In the genomic region with DNA sequence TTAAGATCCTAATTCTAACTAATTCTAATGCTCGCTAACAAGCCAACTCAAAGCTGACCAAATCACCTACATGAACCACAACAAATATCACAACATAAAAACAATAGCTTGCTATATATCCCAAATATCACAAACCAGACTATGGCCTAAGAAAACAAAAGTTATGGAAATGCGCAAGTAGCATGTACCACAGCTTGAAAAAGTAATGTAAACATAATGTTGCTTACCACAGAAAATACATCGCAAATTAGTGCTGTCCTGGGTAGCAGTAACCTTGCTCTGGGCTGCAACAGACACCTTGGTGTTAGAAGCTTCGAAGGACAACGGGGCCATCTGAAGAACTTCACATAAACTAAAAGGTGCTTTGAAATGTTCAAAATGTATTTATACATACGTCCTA, we compare ENCODE assay signal across 19 cellular contexts.
DNase-seq lines count a peak whose midpoint lies in the region; ATAC-seq, FAIRE-seq and TF ChIP-seq lines count a peak whose summit lies in the region.
"Had no signal": no experiment of that assay in that cellular context is flagged by ENCODE, and none has a peak within 500 bp of the region (broad histone marks: within the 10 kb centered on the region; RNA-seq: fewer than 3 reads in every experiment).

No MANE protein-coding gene starts in this region.

- H3K4me2 ChIP-seq in IMR-90 (ENCODE audit: low read depth, low read length) (no peak overlapping the region), H1 (ENCODE audit: insufficient read depth in 1 of 2, low read depth in 2 of 2, low read length in 2 of 2) (no peak overlapping the region), neural progenitor cell (no peak overlapping the region)
- H3K4me2 ChIP-seq: A549, KMS-11 had no signal

- TF ChIP-seq POLR2A in H54 (IDR thresholded peaks at IDR 0.05; ENCODE audit: low read depth, low read length) (no peak), IMR-90 (IDR thresholded peaks at IDR 0.05; ENCODE audit: low read depth, low read length) (no peak), H1 (IDR thresholded peaks at IDR 0.05; ENCODE audit: control extremely low read depth in 1 of 2, low read depth in 2 of 2, low read length in 2 of 2) (no peak)

- no peaks in the 10 kb centered on the region for H3K27me3 Mint-ChIP-seq in neural progenitor cell (ENCODE audit: insufficient read depth, low read depth)

- FAIRE-seq in H54 (lab: Jason Lieb, UNC) (peak; percentile 61), H1 (lab: Jason Lieb, UNC) (peak; percentile 65)
- FAIRE-seq: GM12878, GM18507 had no signal

- H2AFZ ChIP-seq in IMR-90 (replicated peaks; ENCODE audit: low read length, poor library complexity): no peak overlapping the region
- no peak overlapping the region for H2AFZ ChIP-seq in H1 (ENCODE audit: low read length)
- no peak overlapping the region for H2AFZ ChIP-seq in neural progenitor cell (replicated peaks)

- H3K27ac ChIP-seq in IMR-90 (ENCODE audit: insufficient read depth, low read length) (no peak overlapping the region), H1 (ENCODE audit: low read depth, low read length) (no peak overlapping the region), neural progenitor cell (peak overlapping the region; percentile 64)
- H3K27ac ChIP-seq: A549, HL-60, KMS-11 had no signal

- no peaks in the 10 kb centered on the region for H3K9me3 Mint-ChIP-seq in neural progenitor cell
- H3K9me3 Mint-ChIP-seq: CD14-positive monocyte; CD8-positive, alpha-beta T cell; IgD-negative memory B cell had no signal

- H4K5ac ChIP-seq in IMR-90 (ENCODE audit: low read depth, low read length): peak overlapping the region; percentile 21; the same call in 1 of the 2 replicates
- H4K5ac ChIP-seq in H1 (ENCODE audit: insufficient read length, low read depth, low read length): no peak overlapping the region

- H3K14ac ChIP-seq in IMR-90 (replicated peaks; ENCODE audit: low read depth, low read length) (no peak overlapping the region), H1 (ENCODE audit: insufficient read length) (no peak overlapping the region)

- H4K91ac ChIP-seq in IMR-90 (ENCODE audit: insufficient read depth, low read depth, low read length) (no peak overlapping the region), H1 (replicated peaks; ENCODE audit: insufficient read length, low read length) (no peak overlapping the region)

- H3K9me3 ChIP-seq in IMR-90 (ENCODE audit: control insufficient read depth, insufficient read depth, low read length): no peaks in the 10 kb centered on the region
- H3K9me3 ChIP-seq in H1 (ENCODE audit: insufficient read depth in 2 of 2, low read depth in 1 of 2, low read length in 1 of 2): no peaks in the 10 kb centered on the region
- no peaks in the 10 kb centered on the region for H3K9me3 ChIP-seq in neural progenitor cell (ENCODE audit: low read depth)
- H3K9me3 ChIP-seq: A549 had no signal

- H3K23ac ChIP-seq in IMR-90 (ENCODE audit: low read depth, low read length) (no peak overlapping the region), H1 (ENCODE audit: insufficient read length) (no peak overlapping the region)

- H3K4ac ChIP-seq in IMR-90 (ENCODE audit: low read depth, low read length) (no peak overlapping the region), H1 (replicated peaks; ENCODE audit: insufficient read length, low read depth, low read length) (no peak overlapping the region)

- no peak overlapping the region for H3K4me3 Mint-ChIP-seq in neural progenitor cell
- H3K4me3 Mint-ChIP-seq: CD14-positive monocyte; CD8-positive, alpha-beta T cell; IgD-negative memory B cell had no signal

- peaks cover 5% of the 10 kb centered on the region for H3K36me3 Mint-ChIP-seq in neural progenitor cell
- H3K36me3 Mint-ChIP-seq: CD14-positive monocyte; CD8-positive, alpha-beta T cell; IgD-negative memory B cell had no signal

- CTCF ChIA-PET in IMR-90 (lab: Yijun Ruan, JAX): interaction anchor here (1.2 kb wide), 1 partner anchor 11 kb away, joined by 3 read pairs; no protein-coding TSS in a partner anchor
- CTCF ChIA-PET in H1 (lab: Charles Lee; ENCODE audit: partially characterized antibody): interaction anchor here (0.6 to 1.9 kb wide), 6 partner anchors 8 to 249 kb away, joined by 3 to 8 read pairs (median 3); no protein-coding TSS in a partner anchor

- H2BK120ac ChIP-seq in IMR-90 (ENCODE audit: low read depth, low read length) (no peak overlapping the region), H1 (replicated peaks; ENCODE audit: low read depth, low read length) (no peak overlapping the region)

- H2AK9ac ChIP-seq in IMR-90 (replicated peaks; ENCODE audit: low read depth, low read length, poor library complexity): no peak overlapping the region

- intact Hi-C loops in IMR-90 (cut with micrococcal nuclease): no loop called here

- TF ChIP-seq CTCF in IMR-90 (conservative IDR thresholded peaks at IDR 0.05; ENCODE audit: low read depth, low read length) (no peak), H1 (IDR thresholded peaks at IDR 0.05; ENCODE audit: control extremely low read depth in 1 of 3, insufficient read depth in 1 of 3, low read depth in 1 of 3, low read length in 3 of 3) (no peak), neural progenitor cell (IDR thresholded peaks at IDR 0.05) (no peak)

- H3K4me1 ChIP-seq in IMR-90 (ENCODE audit: control insufficient read depth, insufficient read depth, low read length) (peaks cover 7% of the 10 kb centered on the region), H1 (replicated peaks in 1 of 4; ENCODE audit: control insufficient read depth in 3 of 4, insufficient read depth in 4 of 4, low read length in 3 of 4) (peaks cover 2 to 17% (median 7%) of the 10 kb centered on the region in 4 experiments; a peak in 5 of 7 replicates), neural progenitor cell (peaks cover 42% of the 10 kb centered on the region)

- dilution Hi-C loops in IMR-90 (cut with HindIII; ENCODE audit: low sequenced_read_pairs, unreplicated experiment): no loop called here

- H3K4me3 ChIP-seq in IMR-90 (ENCODE audit: insufficient read depth, low read depth, low read length): no peak overlapping the region
- no peak overlapping the region for H3K4me3 ChIP-seq in H1 (ENCODE audit: extremely low read depth in 1 of 4, insufficient read depth in 2 of 4, low read depth in 3 of 4, low read length in 4 of 4)
- no peak overlapping the region for H3K4me3 ChIP-seq in neural progenitor cell
- H3K4me3 ChIP-seq: A549, GM12878 had no signal

- BruUV-seq in IMR-90 (replicated peaks; lab: Mats Ljungman, UMichigan): no TSS peak

- peaks cover 40% of the 10 kb centered on the region for H3K4me1 Mint-ChIP-seq in neural progenitor cell

- H4K20me1 ChIP-seq in IMR-90 (ENCODE audit: insufficient read depth, low read length) (peaks cover 24% of the 10 kb centered on the region), H1 (replicated peaks in 1 of 2; ENCODE audit: control insufficient read depth in 1 of 2, insufficient read depth in 2 of 2, low read length in 2 of 2) (peaks cover 8 to 15% of the 10 kb centered on the region in 2 experiments), neural progenitor cell (ENCODE audit: low read depth) (peaks cover 95% of the 10 kb centered on the region)

- peaks cover 12 to 62% of the 10 kb centered on the region in 2 experiments for H3K79me1 ChIP-seq in IMR-90 (ENCODE audit: low read depth in 1 of 2, low read length in 2 of 2)
- no peaks in the 10 kb centered on the region; the same call in 1 of the 2 replicates for H3K79me1 ChIP-seq in H1 (ENCODE audit: low read depth, low read length)

- H2AK5ac ChIP-seq in IMR-90 (ENCODE audit: low read depth, low read length) (no peak overlapping the region), H1 (ENCODE audit: low read depth, low read length) (no peak overlapping the region)

- no peaks in the 10 kb centered on the region; the same call in 1 of the 2 replicates for H3K36me3 ChIP-seq in IMR-90 (ENCODE audit: control insufficient read depth, insufficient read depth, low read length)
- H3K36me3 ChIP-seq in H1 (ENCODE audit: control insufficient read depth in 2 of 4, insufficient read depth in 4 of 4, low read length in 3 of 4): peaks cover 0 to 4% (median 0%) of the 10 kb centered on the region in 4 experiments; a peak in 1 of 8 replicates
- H3K36me3 ChIP-seq in neural progenitor cell: peaks cover 7% of the 10 kb centered on the region

- DNase-seq in H54 (ENCODE audit: insufficient read length, low spot score) (no peak), IMR-90 (no peak), H1 (ENCODE audit: low read depth in 1 of 2, low spot score in 2 of 2) (no peak), neural progenitor cell (ENCODE audit: low spot score) (no peak), DMS 273 treated with DMSO at 0.1 percent for 48 hours (lab: John Stamatoyannopoulos, UW) (no peak), LoVo (ENCODE audit: low spot score) (no peak)
- DNase-seq: CD8-positive, alpha-beta T cell; COR-L47; DMS53; GOT3 had no signal

- H3K79me2 ChIP-seq in H1 (ENCODE audit: control insufficient read depth in 1 of 2, insufficient read depth in 2 of 2, low read length in 2 of 2) (peaks cover 0 to 100% of the 10 kb centered on the region in 2 experiments; a peak in 3 of 4 replicates), neural progenitor cell (ENCODE audit: low read depth) (peaks cover 100% of the 10 kb centered on the region)

- H3F3A ChIP-seq in neural progenitor cell (ENCODE audit: low read depth): peaks cover 13% of the 10 kb centered on the region

- H3K27me3 ChIP-seq in IMR-90 (ENCODE audit: control insufficient read depth, insufficient read depth, low read length): no peaks in the 10 kb centered on the region
- no peaks in the 10 kb centered on the region for H3K27me3 ChIP-seq in H1 (replicated peaks in 1 of 4; ENCODE audit: control insufficient read depth in 3 of 4, extremely low read depth in 1 of 4, insufficient read depth in 3 of 4, low read length in 3 of 4)
- no peaks in the 10 kb centered on the region for H3K27me3 ChIP-seq in neural progenitor cell

- in situ Hi-C loops in IMR-90 (cut with MboI; ENCODE audit: low sequenced_read_pairs): no loop called here

- no peaks in the 10 kb centered on the region for H3K23me2 ChIP-seq in H1 (ENCODE audit: low read depth, low read length)

- H3K18ac ChIP-seq in IMR-90 (ENCODE audit: low read depth, low read length) (no peak overlapping the region), H1 (ENCODE audit: extremely low read depth, low read length) (no peak overlapping the region)

- H4K8ac ChIP-seq in IMR-90 (ENCODE audit: low read depth in 2 of 2, low read length in 2 of 2): no peak overlapping the region
- H4K8ac ChIP-seq in H1 (ENCODE audit: extremely low read depth, insufficient read depth, low read length): no peak overlapping the region

- H2BK5ac ChIP-seq in IMR-90 (ENCODE audit: low read depth, low read length, poor library complexity, severe bottlenecking): no peak overlapping the region
- no peak overlapping the region for H2BK5ac ChIP-seq in H1 (ENCODE audit: low read depth, low read length)

- H2BK15ac ChIP-seq in IMR-90 (ENCODE audit: low read depth, low read length) (no peak overlapping the region), H1 (ENCODE audit: low read length) (no peak overlapping the region)

- no peak overlapping the region for H3K27ac Mint-ChIP-seq in neural progenitor cell
- H3K27ac Mint-ChIP-seq: CD14-positive monocyte; CD8-positive, alpha-beta T cell; IgD-negative memory B cell had no signal

- no peak for TF ChIP-seq EP300 in H1 (IDR thresholded peaks at IDR 0.05; ENCODE audit: borderline replicate concordance in 1 of 2, low read depth in 2 of 2, low read length in 2 of 2)

- H3K9me1 ChIP-seq in IMR-90 (ENCODE audit: insufficient read depth, low read length): no peaks in the 10 kb centered on the region

- TF ChIP-seq RAD21 in IMR-90 (IDR thresholded peaks at IDR 0.05; ENCODE audit: low read length) (no peak), H1 (IDR thresholded peaks at IDR 0.05 in 1 of 2, conservative IDR thresholded peaks at IDR 0.05 in 1 of 2; ENCODE audit: low read depth in 2 of 2, low read length in 2 of 2) (no peak)

- H3K56ac ChIP-seq in IMR-90 (ENCODE audit: extremely low read depth, insufficient read depth, low read length) (no peak overlapping the region), H1 (replicated peaks; ENCODE audit: insufficient read length, low read depth, low read length) (no peak overlapping the region)

- H2BK12ac ChIP-seq in H1 (ENCODE audit: low read depth, low read length): no peak overlapping the region

- WGBS in IMR-90 (ENCODE audit: extremely low coverage in 2 of 2, insufficient read length in 1 of 2), 2 experiments: 100% methylated on average over 1 of the region's 6 CpGs; no CpG with 5 or more reads in 1 of the 2 experiments
- 84% methylated on average over 6 of the region's 6 CpGs; no CpG with 5 or more reads in 1 of the 2 experiments for WGBS in H1 (ENCODE audit: extremely low coverage in 1 of 2, insufficient coverage in 1 of 2, insufficient read length in 1 of 2, insufficient replicate concordance in 2 of 2, low coverage in 1 of 2, low lambda C conversion rate in 2 of 2, missing lambda C conversion rate in 1 of 2), 2 experiments

- H2BK20ac ChIP-seq in IMR-90 (ENCODE audit: low read depth, low read length) (no peak overlapping the region), H1 (ENCODE audit: low read length) (no peak overlapping the region)

- POLR2A ChIA-PET in IMR-90 (lab: Charles Lee; ENCODE audit: unreplicated experiment): no interaction called here
- POLR2A ChIA-PET in H1 (lab: Charles Lee; ENCODE audit: partially characterized antibody): interaction anchor here (1.0 to 2.3 kb wide), 3 partner anchors 9 to 118 kb away, joined by 3 to 8 read pairs (median 5); a partner anchor contains a TSS

- ATAC-seq in IMR-90 (ENCODE audit: low read depth) (no peak), GM18868 (IDR thresholded peaks at IDR 0.05; ENCODE audit: unreplicated experiment) (no peak)
- ATAC-seq: A549; CD8-positive, alpha-beta T cell; GM12878; HCT116 had no signal

- no peak overlapping the region for H3K9ac ChIP-seq in IMR-90 (ENCODE audit: low read depth, low read length)
- H3K9ac ChIP-seq in H1 (replicated peaks in 1 of 4; ENCODE audit: extremely low read depth in 1 of 4, low read depth in 3 of 4, low read length in 3 of 4): no peak overlapping the region
- H3K9ac ChIP-seq in neural progenitor cell: no peak overlapping the region
- H3K9ac ChIP-seq: KMS-11 had no signal
